8 cellular contexts compared by ENCODE assay signal in the genomic region with DNA sequence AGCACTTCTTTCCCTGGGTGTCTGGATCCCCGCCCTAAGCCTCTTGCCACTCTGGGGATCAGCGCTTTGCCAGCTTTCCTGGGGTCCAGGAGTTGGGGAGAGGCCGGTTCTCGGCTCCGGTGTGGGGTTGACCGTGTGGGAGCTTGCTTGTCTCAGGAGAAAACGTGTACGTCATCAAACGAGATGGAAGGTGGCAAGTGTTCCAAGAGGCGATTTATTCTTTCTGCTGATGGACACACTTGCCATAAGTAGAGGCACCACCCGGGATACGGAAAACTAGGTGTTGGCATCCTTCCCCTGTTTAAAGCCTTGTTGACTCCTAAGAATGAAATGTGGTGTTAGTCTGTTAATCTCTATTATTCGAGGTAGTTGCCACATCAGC. TPM values are rescaled to one million over a fixed set of nuclear protein-coding genes. Genes with fewer than 3 reads are reported as not detected.
DNase-seq lines count a peak whose midpoint lies in the region; ATAC-seq and TF ChIP-seq lines count a peak whose summit lies in the region.

No MANE protein-coding gene starts in this region.

- H3K9ac ChIP-seq in iPS-20b (ENCODE audit: low read depth, low read length) = peak overlapping the region; percentile 99
- peak overlapping the region; percentile 80 to 100 (median 93) for H3K9ac ChIP-seq in subcutaneous abdominal adipose tissue (ENCODE audit: low read length in 5 of 5)

- peak; percentile 9 for ATAC-seq in HG02870 (IDR thresholded peaks at IDR 0.05; ENCODE audit: unreplicated experiment)
- ATAC-seq in activated T-helper 17 cell treated with anti-CD3 and anti-CD28 coated beads, Interleukin-2, amount 50 U/mL, for 72 hours (replicated peaks) = peak; percentile 15
- no peak for ATAC-seq in left lobe of liver

- H3F3A ChIP-seq in DOHH2 (ENCODE audit: control insufficient read depth, insufficient read depth) = peaks cover 43% of the 10 kb centered on the region

- no peaks in the 10 kb centered on the region for H3K27me3 Mint-ChIP-seq in activated T-helper 17 cell treated with anti-CD3 and anti-CD28 coated beads, Interleukin-2, amount 50 U/mL, for 72 hours

- no peaks in the 10 kb centered on the region for H3K9me2 ChIP-seq in DOHH2 (replicated peaks; ENCODE audit: control insufficient read depth, low read length)

- peak overlapping the region; percentile 93 for H3K27ac Mint-ChIP-seq in activated T-helper 17 cell treated with anti-CD3 and anti-CD28 coated beads, Interleukin-2, amount 50 U/mL, for 72 hours

- H3K4me3 ChIP-seq in DOHH2 (ENCODE audit: low read length) (peak overlapping the region; percentile 98), iPS-20b (ENCODE audit: low read length) (peak overlapping the region; percentile 85), subcutaneous abdominal adipose tissue (ENCODE audit: low read depth in 1 of 5, low read length in 5 of 5) (peak overlapping the region; percentile 82 to 100 (median 94))

- H4K20me1 ChIP-seq in DOHH2 (ENCODE audit: control insufficient read depth, insufficient read depth, low read depth, low read length) = peaks cover 23% of the 10 kb centered on the region; the same call in 1 of the 2 replicates

- H3K36me3 ChIP-seq in DOHH2 (ENCODE audit: control insufficient read depth, low read length) = peaks cover 71% of the 10 kb centered on the region
- H3K36me3 ChIP-seq in iPS-20b (ENCODE audit: insufficient read depth, low read depth, low read length) = peaks cover 47% of the 10 kb centered on the region
- H3K36me3 ChIP-seq in subcutaneous abdominal adipose tissue (ENCODE audit: control insufficient read depth in 5 of 5, insufficient read depth in 5 of 5, low read length in 5 of 5) = peaks cover 16 to 28% (median 27%) of the 10 kb centered on the region in 5 donors

- no peaks in the 10 kb centered on the region for H3K9me3 ChIP-seq in DOHH2 (ENCODE audit: control insufficient read depth, insufficient read depth, low read length)
- H3K9me3 ChIP-seq in iPS-20b (ENCODE audit: insufficient read depth, low read depth, low read length) = no peaks in the 10 kb centered on the region
- H3K9me3 ChIP-seq in subcutaneous abdominal adipose tissue (ENCODE audit: control insufficient read depth in 5 of 5, low read length in 5 of 5) = no peaks in the 10 kb centered on the region

- H3K4me1 ChIP-seq in DOHH2 (ENCODE audit: control insufficient read depth, low read length) (peaks cover 52% of the 10 kb centered on the region), iPS-20b (ENCODE audit: insufficient read depth, low read length) (no peaks in the 10 kb centered on the region), subcutaneous abdominal adipose tissue (ENCODE audit: control insufficient read depth in 5 of 5, insufficient read depth in 5 of 5, low read length in 5 of 5) (peaks cover 2 to 29% (median 25%) of the 10 kb centered on the region in 5 donors)

- DNase-seq in 8988T = no peak
- no peak for DNase-seq in CD1c-positive myeloid dendritic cell (ENCODE audit: extremely low spot score)
- DNase-seq in left lobe of liver (ENCODE audit: low spot score) = no peak

- H3K9me3 Mint-ChIP-seq in activated T-helper 17 cell treated with anti-CD3 and anti-CD28 coated beads, Interleukin-2, amount 50 U/mL, for 72 hours = no peaks in the 10 kb centered on the region

- H3K27me3 ChIP-seq in DOHH2 (ENCODE audit: control insufficient read depth, low read length) (no peaks in the 10 kb centered on the region), iPS-20b (ENCODE audit: insufficient read depth, low read length) (no peaks in the 10 kb centered on the region), subcutaneous abdominal adipose tissue (ENCODE audit: control insufficient read depth in 5 of 5, insufficient read depth in 4 of 5, low read length in 5 of 5) (no peaks in the 10 kb centered on the region)

- TF ChIP-seq CTCF in DOHH2 (IDR thresholded peaks at IDR 0.05; ENCODE audit: low read depth, low read length, poor library complexity, severe bottlenecking) = no peak

- H3K4me3 Mint-ChIP-seq in activated T-helper 17 cell treated with anti-CD3 and anti-CD28 coated beads, Interleukin-2, amount 50 U/mL, for 72 hours = peak overlapping the region; percentile 88

- H3K27ac ChIP-seq in DOHH2 (ENCODE audit: low read depth, low read length) = peak overlapping the region; percentile 90
- peak overlapping the region; percentile 77 for H3K27ac ChIP-seq in iPS-20b (ENCODE audit: low read length)
- peak overlapping the region; percentile 99 for H3K27ac ChIP-seq in subcutaneous abdominal adipose tissue (ENCODE audit: low read depth, low read length)

- H3K4me1 Mint-ChIP-seq in activated T-helper 17 cell treated with anti-CD3 and anti-CD28 coated beads, Interleukin-2, amount 50 U/mL, for 72 hours = peaks cover 14% of the 10 kb centered on the region

- peak overlapping the region; percentile 78 for H3K4me2 ChIP-seq in DOHH2 (ENCODE audit: low read length)

- H3K36me3 Mint-ChIP-seq in activated T-helper 17 cell treated with anti-CD3 and anti-CD28 coated beads, Interleukin-2, amount 50 U/mL, for 72 hours (ENCODE audit: low read depth) = peaks cover 66% of the 10 kb centered on the region

- peaks cover 87% of the 10 kb centered on the region for H3K79me2 ChIP-seq in DOHH2 (ENCODE audit: control insufficient read depth, low read length)

RNA-seq across cellular contexts. Expression of a gene that starts 0.3 kb away (rescaled TPM):
- total RNA-seq in activated T-helper 17 cell treated with anti-CD3 and anti-CD28 coated beads, Interleukin-2, amount 50 U/mL, for 72 hours = 10 to 100 TPM; 19.2 to 34.0 TPM
- total RNA-seq in left lobe of liver = 3.3 TPM

RNA-seq across cellular contexts. Expression of a gene that starts 0.8 kb away (rescaled TPM):
- 1,000 to 10,000 TPM; 3,367 to 4,238 TPM for total RNA-seq in activated T-helper 17 cell treated with anti-CD3 and anti-CD28 coated beads, Interleukin-2, amount 50 U/mL, for 72 hours
- 753 TPM for total RNA-seq in left lobe of liver

RNA-seq across cellular contexts. Expression of a gene that starts 7.9 kb away (rescaled TPM):
- total RNA-seq in activated T-helper 17 cell treated with anti-CD3 and anti-CD28 coated beads, Interleukin-2, amount 50 U/mL, for 72 hours = 10 to 100 TPM; 13.2 to 22.7 TPM
- total RNA-seq in left lobe of liver = 16.3 TPM
